15 cellular contexts compared by ENCODE assay signal in genomic region chr5:66149950-66150349, GRCh38.
"Had no signal": no experiment of that assay in that cellular context is flagged by ENCODE, and none has a peak within 500 bp of the region (broad histone marks: within the 10 kb centered on the region; RNA-seq: fewer than 3 reads in every experiment).

No MANE protein-coding gene starts in this region.

- H3K27ac ChIP-seq: body of pancreas, neural progenitor cell, pancreas, vagina, WERI-Rb-1 had no signal

- H3K27ac Mint-ChIP-seq: neural progenitor cell had no signal

- ATAC-seq: body of pancreas, gastrocnemius medialis, pancreas had no signal

- H3K9me3 Mint-ChIP-seq: activated T-cell treated with anti-CD3 and anti-CD28 coated beads, Interleukin-2, amount 50 U/mL, for 4 hours had no signal

- H3K4me3 Mint-ChIP-seq: activated T-cell treated with anti-CD3 and anti-CD28 coated beads, Interleukin-2, amount 50 U/mL, for 4 hours; neural progenitor cell had no signal

- DNase-seq: activated CD4-positive, alpha-beta T cell treated with anti-CD3 and anti-CD28 coated beads for 4 hours; activated naive CD4-positive, alpha-beta T cell; activated T-cell treated with anti-CD3 and anti-CD28 coated beads, Interleukin-2, amount 50 U/mL, for 4 hours; body of pancreas; central memory CD4-positive, alpha-beta T cell; cortex of kidney; effector CD8-positive, alpha-beta T cell; gastrocnemius medialis; pancreas; retina; stimulated activated CD4-positive, alpha-beta T cell treated with anti-CD3 and anti-CD28 coated beads, Interleukin-4, amount 100 ng/mL, for 4 hours; T1000; WERI-Rb-1 had no signal

- H3K9me3 ChIP-seq: body of pancreas, gastrocnemius medialis, pancreas, vagina had no signal

- H3K36me3 ChIP-seq: gastrocnemius medialis, neural progenitor cell, pancreas, vagina had no signal

- H3K4me3 ChIP-seq: body of pancreas, gastrocnemius medialis, neural progenitor cell, pancreas, vagina had no signal
